In genomic region chr6:44493132-44493531, GRCh38 we compare ENCODE assay signal across 26 cellular contexts.
DNase-seq lines count a peak whose midpoint lies in the region; ATAC-seq, FAIRE-seq and TF ChIP-seq lines count a peak whose summit lies in the region.
"Had no signal": no experiment of that assay in that cellular context is flagged by ENCODE, and none has a peak within 500 bp of the region (broad histone marks: within the 10 kb centered on the region; RNA-seq: fewer than 3 reads in every experiment).

No MANE protein-coding gene starts in this region.

- no peaks in the 10 kb centered on the region for H3K9me3 Mint-ChIP-seq in Calu3 (ENCODE audit: low read depth, unreplicated experiment)
- H3K9me3 Mint-ChIP-seq: CD4-positive, alpha-beta T cell had no signal

- no peaks in the 10 kb centered on the region for H3K9me3 ChIP-seq in HCT116 (ENCODE audit: control insufficient read depth in 1 of 2, insufficient read depth in 1 of 2, low read depth in 1 of 2, low read length in 2 of 2)
- no peaks in the 10 kb centered on the region for H3K9me3 ChIP-seq in SJSA1 (replicated peaks)
- H3K9me3 ChIP-seq in smooth muscle cell (replicated peaks; ENCODE audit: low read depth) = no peaks in the 10 kb centered on the region
- no peaks in the 10 kb centered on the region for H3K9me3 ChIP-seq in SJCRH30 (replicated peaks)
- H3K9me3 ChIP-seq: BLaER1, Peyer's patch had no signal

- FAIRE-seq in HTR-8/SVneo (lab: Jason Lieb, UNC) = no peak
- FAIRE-seq: GM12878 had no signal

- no peak overlapping the region for H3K4me3 Mint-ChIP-seq in Calu3 (ENCODE audit: low read depth, unreplicated experiment)
- H3K4me3 Mint-ChIP-seq: CD4-positive, alpha-beta T cell had no signal

- H4K20me1 ChIP-seq in HCT116 (ENCODE audit: insufficient read depth) (no peaks in the 10 kb centered on the region), smooth muscle cell (ENCODE audit: low read depth) (no peaks in the 10 kb centered on the region)
- H4K20me1 ChIP-seq: BLaER1 had no signal

- H3K9ac ChIP-seq in HCT116 (ENCODE audit: low read length) (no peak overlapping the region), smooth muscle cell (ENCODE audit: low read depth) (no peak overlapping the region)
- H3K9ac ChIP-seq: BLaER1, KMS-11 had no signal

- peaks cover 5% of the 10 kb centered on the region for H3F3A ChIP-seq in smooth muscle cell (ENCODE audit: low read depth)

- H3K4me1 ChIP-seq in HCT116 (ENCODE audit: control insufficient read depth in 1 of 2, insufficient read depth in 2 of 2, low read length in 2 of 2) (peaks cover 5 to 36% of the 10 kb centered on the region in 2 experiments; a peak in 3 of 4 replicates), SJSA1 (replicated peaks) (peaks cover 50% of the 10 kb centered on the region), foreskin keratinocyte (peaks cover 31% of the 10 kb centered on the region), smooth muscle cell (ENCODE audit: low read depth) (no peaks in the 10 kb centered on the region), SJCRH30 (peaks cover 36% of the 10 kb centered on the region)
- H3K4me1 ChIP-seq: BLaER1, Peyer's patch had no signal

- POLR2A ChIA-PET in HCT116 (lab: Charles Lee) = no interaction called here

- intact Hi-C loops in Calu3 (cut with micrococcal nuclease; ENCODE audit: unreplicated experiment) (no loop called here), HCT116 (cut with micrococcal nuclease) (no loop called here), left ventricle myocardium superior (cut with micrococcal nuclease) (no loop called here)

- H3K27ac Mint-ChIP-seq in Calu3 (ENCODE audit: unreplicated experiment) = peak overlapping the region; percentile 51
- H3K27ac Mint-ChIP-seq: CD4-positive, alpha-beta T cell had no signal

- ATAC-seq in HCT116 = no peak
- ATAC-seq in foreskin keratinocyte = no peak
- no peak for ATAC-seq in left ventricle myocardium superior
- ATAC-seq: GM12878, Right ventricle myocardium inferior had no signal

- no peaks in the 10 kb centered on the region for H3K27me3 Mint-ChIP-seq in Calu3 (ENCODE audit: unreplicated experiment)

- H3K36me3 Mint-ChIP-seq in Calu3 (ENCODE audit: insufficient read depth, unreplicated experiment) = peaks cover 5% of the 10 kb centered on the region

- 0 out of 2 replicates have a peak overlapping the region, but pooled peaks have one; percentile 39 for H3K4me2 ChIP-seq in HCT116 (ENCODE audit: low read length)
- no peak overlapping the region for H3K4me2 ChIP-seq in smooth muscle cell
- H3K4me2 ChIP-seq: BLaER1, KMS-11 had no signal

- H3K79me2 ChIP-seq in HCT116 (ENCODE audit: insufficient read depth, low read length) (no peaks in the 10 kb centered on the region), smooth muscle cell (ENCODE audit: low read depth) (no peaks in the 10 kb centered on the region)

- TF ChIP-seq RAD21 in HCT116 (IDR thresholded peaks at IDR 0.05; ENCODE audit: low read depth) = no peak

- TF ChIP-seq CTCF in Calu3 (IDR thresholded peaks at IDR 0.05; ENCODE audit: unreplicated experiment) (no peak), HCT116 (IDR thresholded peaks at IDR 0.05 in 2 of 3, conservative IDR thresholded peaks at IDR 0.05 in 1 of 3; ENCODE audit: borderline replicate concordance in 1 of 3, insufficient read depth in 1 of 3, low read depth in 2 of 3, low read length in 2 of 3) (no peak), foreskin keratinocyte (conservative IDR thresholded peaks at IDR 0.05) (no peak), smooth muscle cell (IDR thresholded peaks at IDR 0.05; ENCODE audit: borderline replicate concordance, insufficient read depth, poor library complexity, severe bottlenecking) (no peak)

- TF ChIP-seq POLR2A in HCT116 (IDR thresholded peaks at IDR 0.05; ENCODE audit: borderline replicate concordance, extremely low read depth, insufficient read depth, insufficient read length) = no peak

- CTCF ChIA-PET in Calu3 (lab: Charles Lee) (interaction anchor here (1.5 kb wide), 1 partner anchor 17 kb away, joined by 5 read pairs; no protein-coding TSS in a partner anchor), HCT116 (lab: Charles Lee) (no interaction called here)

- no TSS peak for BruUV-seq in Calu3 (replicated peaks; lab: Mats Ljungman, UMichigan)
- no TSS peak for BruUV-seq in HCT116 (replicated peaks; lab: Mats Ljungman, UMichigan)

- RAD21 ChIA-PET in HCT116 (lab: Charles Lee; ENCODE audit: low non-redundant PET in 1 of 2, low total read pairs in 2 of 2, uncharacterized antibody in 2 of 2, unreplicated experiment in 2 of 2) = no interaction called here

- 90% methylated on average over 5 of the region's 5 CpGs for WGBS in smooth muscle cell (ENCODE audit: low lambda C conversion rate)

- H3K4me3 ChIP-seq in HCT116 (replicated peaks in 1 of 2; ENCODE audit: low read depth in 1 of 2, low read length in 2 of 2) (no peak overlapping the region), SJSA1 (no peak overlapping the region), smooth muscle cell (no peak overlapping the region), SJCRH30 (no peak overlapping the region)
- H3K4me3 ChIP-seq: BLaER1, GM12878, Peyer's patch had no signal

- H2AFZ ChIP-seq in HCT116 (ENCODE audit: low read depth, low read length, poor library complexity, severe bottlenecking) = no peak overlapping the region
- H2AFZ ChIP-seq in smooth muscle cell (ENCODE audit: low read depth) = no peak overlapping the region

- no peaks in the 10 kb centered on the region for H3K9me2 ChIP-seq in HCT116 (ENCODE audit: insufficient read depth)

- no peak overlapping the region for H3K27ac ChIP-seq in HCT116 (ENCODE audit: low read depth, low read length)
- peak overlapping the region; percentile 79 for H3K27ac ChIP-seq in SJSA1
- peak overlapping the region; percentile 83 for H3K27ac ChIP-seq in foreskin keratinocyte
- H3K27ac ChIP-seq in smooth muscle cell (ENCODE audit: low read depth) = no peak overlapping the region
- H3K27ac ChIP-seq in SJCRH30 = no peak overlapping the region
- H3K27ac ChIP-seq: BLaER1, KMS-11, Peyer's patch had no signal

- H3K4me1 Mint-ChIP-seq in Calu3 (ENCODE audit: low read depth, unreplicated experiment) = peaks cover 67% of the 10 kb centered on the region

- DNase-seq in Calu3 = no peak
- no peak for DNase-seq in HCT116 (ENCODE audit: low read depth, low spot score)
- DNase-seq in SJSA1 (ENCODE audit: low read depth in 1 of 2, low spot score in 2 of 2) = no peak
- DNase-seq in foreskin keratinocyte = no peak
- DNase-seq in HTR-8/SVneo (ENCODE audit: insufficient read length, low spot score) = no peak
- DNase-seq in smooth muscle cell (lab: John Stamatoyannopoulos, UW; ENCODE audit: unreplicated experiment) = no peak
- DNase-seq in SJCRH30 = no peak
- no peak for DNase-seq in left ventricle myocardium superior
- DNase-seq: ACHN; CD4-positive, alpha-beta T cell; COR-L47; DMS 273 treated with DMSO at 0.1 percent for 48 hours; DMS79 treated with DMSO at 0.1 percent for 48 hours; GM23248; HCEC 1CT; NCI-H1105; NCI-H146; NCI-H2029; NCI-H226; NCI-H510A treated with DMSO at 0.1 percent for 48 hours; NCI-H748 treated with DMSO at 0.1 percent for 48 hours; Peyer's patch had no signal

- H3K36me3 ChIP-seq in HCT116 (ENCODE audit: control insufficient read depth in 1 of 2, insufficient read depth in 2 of 2, low read length in 2 of 2) = no peaks in the 10 kb centered on the region
- no peaks in the 10 kb centered on the region for H3K36me3 ChIP-seq in SJSA1
- H3K36me3 ChIP-seq in smooth muscle cell (ENCODE audit: low read depth) = no peaks in the 10 kb centered on the region
- H3K36me3 ChIP-seq in SJCRH30 = no peaks in the 10 kb centered on the region
- H3K36me3 ChIP-seq: BLaER1, Peyer's patch had no signal

- H3K27me3 ChIP-seq in HCT116 (ENCODE audit: insufficient read depth, low read length) (no peaks in the 10 kb centered on the region), SJSA1 (replicated peaks) (no peaks in the 10 kb centered on the region), foreskin keratinocyte (no peaks in the 10 kb centered on the region), smooth muscle cell (ENCODE audit: low read depth) (no peaks in the 10 kb centered on the region), SJCRH30 (no peaks in the 10 kb centered on the region)
- H3K27me3 ChIP-seq: BLaER1, Peyer's patch had no signal

TF ChIP-seq in HCT116, 20 proteins besides CTCF, POLR2A, EP300 and RAD21 (continues in another document):
- TF ChIP-seq EZH2phosphoT487 (IDR thresholded peaks at IDR 0.05; ENCODE audit: borderline replicate concordance) (no peak), ATF3 (IDR thresholded peaks at IDR 0.05) (no peak), ZFX (IDR thresholded peaks at IDR 0.05) (no peak), REST (IDR thresholded peaks at IDR 0.05; ENCODE audit: low read depth) (no peak), EZH2 (IDR thresholded peaks at IDR 0.05) (no peak), ZNF274 (IDR thresholded peaks at IDR 0.05; ENCODE audit: low read depth, low read length) (no peak), EGR1 (IDR thresholded peaks at IDR 0.05; ENCODE audit: low read depth) (no peak), SRF (IDR thresholded peaks at IDR 0.05; ENCODE audit: low read depth) (no peak), FOSL1 (IDR thresholded peaks at IDR 0.05; ENCODE audit: low read depth) (no peak), JUND (IDR thresholded peaks at IDR 0.05) (no peak)

Comparison
In these comparisons a context has a peak if more than half of its experiments do, and no peak if none do; other contexts are left out.
1. H3K27ac ChIP-seq: peak in SJSA1 (single experiment) and foreskin keratinocyte (single experiment); none in HCT116 (single experiment), smooth muscle cell (single experiment) and SJCRH30 (single experiment).